In genomic region chr15:63077952-63078351, GRCh38 we compare ENCODE assay signal across 28 cellular contexts. TPM values are rescaled to one million over a fixed set of nuclear protein-coding genes. Genes with fewer than 3 reads are reported as not detected.
DNase-seq lines count a peak whose midpoint lies in the region; ATAC-seq and FAIRE-seq lines count a peak whose summit lies in the region.
"Had no signal": no experiment of that assay in that cellular context is flagged by ENCODE, and none has a peak within 500 bp of the region (broad histone marks: within the 10 kb centered on the region; RNA-seq: fewer than 3 reads in every experiment).

No MANE protein-coding gene starts in this region.

- no peak for FAIRE-seq in HTR-8/SVneo (lab: Jason Lieb, UNC)
- FAIRE-seq: A204.1, GM12878, small intestine, TTC549 had no signal

- ATAC-seq in GM19455 (IDR thresholded peaks at IDR 0.05; ENCODE audit: unreplicated experiment) = no peak
- ATAC-seq: activated CD4-positive, CD25-positive, alpha-beta regulatory T cell treated with anti-CD3 and anti-CD28 coated beads, Interleukin-2, amount 50 U/mL, for 24 hours; body of pancreas; foreskin keratinocyte; GM12878; HCT116; left lung; T-helper 17 cell had no signal

- no peaks in the 10 kb centered on the region for H3K36me3 ChIP-seq in iPS-18a (ENCODE audit: control insufficient read depth, low read depth, low read length)
- H3K36me3 ChIP-seq: adrenal gland, esophagus squamous epithelium, left lung, suprapubic skin had no signal

- peak overlapping the region; percentile 33 for H3K27ac ChIP-seq in iPS-18a (ENCODE audit: low read length)
- H3K27ac ChIP-seq: adrenal gland, body of pancreas, esophagus squamous epithelium, foreskin keratinocyte, left lung, suprapubic skin had no signal

- H3K27me3 ChIP-seq in iPS-18a (ENCODE audit: control insufficient read depth, insufficient read depth, low read length) = no peaks in the 10 kb centered on the region
- H3K27me3 ChIP-seq: adrenal gland, body of pancreas, foreskin keratinocyte, left lung, suprapubic skin had no signal

- peaks cover 51% of the 10 kb centered on the region for H3K4me1 ChIP-seq in iPS-18a (ENCODE audit: control insufficient read depth, low read depth, low read length)

- no peak overlapping the region for H3K4me3 ChIP-seq in iPS-18a (ENCODE audit: low read length)
- H3K4me3 ChIP-seq: adrenal gland, body of pancreas, esophagus squamous epithelium, GM12878, left lung, suprapubic skin had no signal

- peak overlapping the region; percentile 1 for H3K9ac ChIP-seq in iPS-18a (ENCODE audit: low read length)

- no peaks in the 10 kb centered on the region for H3K9me3 ChIP-seq in iPS-18a (ENCODE audit: control insufficient read depth, low read depth, low read length)
- H3K9me3 ChIP-seq: adrenal gland, body of pancreas, esophagus squamous epithelium, left lung, suprapubic skin had no signal

- DNase-seq in NCI-H2171 treated with DMSO at 0.1 percent for 48 hours (lab: John Stamatoyannopoulos, UW) (peak; percentile 23), NCI-H2171 (lab: John Stamatoyannopoulos, UW) (no peak), NCI-H82 treated with DMSO at 0.1 percent for 48 hours (lab: John Stamatoyannopoulos, UW; ENCODE audit: unreplicated experiment) (peak; percentile 16), HTR-8/SVneo (ENCODE audit: insufficient read length, low spot score) (no peak), ureter (ENCODE audit: low spot score) (no peak), cerebellum (ENCODE audit: low spot score) (no peak)
- DNase-seq: activated CD4-positive, alpha-beta memory T cell treated with anti-CD3 and anti-CD28 coated beads for 36 hours; activated naive CD4-positive, alpha-beta T cell treated with anti-CD3 and anti-CD28 coated beads for 36 hours; adrenal gland; body of pancreas; CD4-positive, CD25-positive, alpha-beta regulatory T cell; esophagus squamous epithelium; foreskin keratinocyte; hippocampal formation; left lung; NCI-H2107; Right ventricle myocardium superior; small intestine; stimulated activated naive CD4-positive, alpha-beta T cell; T-helper 17 cell had no signal

RNA-seq across cellular contexts. Expression of gene TPM1, which starts 35.4 kb away (rescaled TPM):
- total RNA-seq in ureter (737 TPM), cerebellum (119 TPM)

RNA-seq across cellular contexts. Expression of gene LACTB, which starts 43.7 kb away (rescaled TPM):
- 12.4 TPM for total RNA-seq in ureter
- total RNA-seq in cerebellum = 14.9 TPM

Comparison
In these comparisons a context has a peak if more than half of its experiments do, and no peak if none do; other contexts are left out.
1. DNase-seq: peak in NCI-H2171 treated with DMSO at 0.1 percent for 48 hours (single experiment) and NCI-H82 treated with DMSO at 0.1 percent for 48 hours (single experiment); none in NCI-H2171 (single experiment), HTR-8/SVneo (single experiment), ureter (single experiment) and cerebellum (single experiment).